ENCODE assay signal across 22 cellular contexts in genomic region chr14:32206552-32206951, GRCh38. TPM values are rescaled to one million over a fixed set of nuclear protein-coding genes. Genes with fewer than 3 reads are reported as not detected.
DNase-seq lines count a peak whose midpoint lies in the region; ATAC-seq, FAIRE-seq and TF ChIP-seq lines count a peak whose summit lies in the region.
"Had no signal": no experiment of that assay in that cellular context is flagged by ENCODE, and none has a peak within 500 bp of the region (broad histone marks: within the 10 kb centered on the region; RNA-seq: fewer than 3 reads in every experiment).

No MANE protein-coding gene starts in this region.

- H3K4me1 Mint-ChIP-seq in GM23338, result peaks cover 14% of the 10 kb centered on the region
- H3K4me1 Mint-ChIP-seq in neural crest cell, result peaks cover 23% of the 10 kb centered on the region

- H3K9me3 ChIP-seq in Loucy (ENCODE audit: insufficient read depth, low read depth, low read length) (no peaks in the 10 kb centered on the region), GM12878 (replicated peaks; ENCODE audit: control insufficient read depth, insufficient read depth, low read length) (no peaks in the 10 kb centered on the region)
- H3K9me3 ChIP-seq: Caco-2, HAP-1 had no signal

- no peak for FAIRE-seq in GM12878 (lab: Jason Lieb, UNC)
- FAIRE-seq: HTR-8/SVneo had no signal

- CTCF ChIA-PET in GM12878 (lab: Yijun Ruan, JAX), result interaction anchor here (0.8 to 2.9 kb wide), 7 partner anchors 9 to 280 kb away, joined by 3 to 10 read pairs (median 3); no protein-coding TSS in a partner anchor
- CTCF ChIA-PET in GM10248 (lab: Yijun Ruan, JAX), result interaction anchor here (0.8 to 2.6 kb wide), 4 partner anchors 10 to 53 kb away, joined by 3 to 7 read pairs (median 3); no protein-coding TSS in a partner anchor

- H2AFZ ChIP-seq in GM23338 (peak overlapping the region; percentile 28; the same call in 1 of the 2 replicates), Loucy (ENCODE audit: low read length) (no peak overlapping the region), GM12878 (ENCODE audit: control insufficient read depth, low read depth, low read length) (no peak overlapping the region)

- H3K79me2 ChIP-seq in GM23338 (replicated peaks; ENCODE audit: insufficient read depth) (no peaks in the 10 kb centered on the region), Loucy (ENCODE audit: insufficient read depth, low read length) (no peaks in the 10 kb centered on the region), GM12878 (ENCODE audit: control insufficient read depth, insufficient read depth, low read length) (no peaks in the 10 kb centered on the region)

- no peak for TF ChIP-seq POLR2A in GM12878 (IDR thresholded peaks at IDR 0.05; ENCODE audit: low read depth, low read length)
- no peak for TF ChIP-seq POLR2A in lower leg skin (IDR thresholded peaks at IDR 0.05)

- 7% methylated on average over 2 of the region's 2 CpGs for WGBS in GM12878 (ENCODE audit: insufficient coverage, insufficient replicate concordance, low lambda C conversion rate, missing lambda C conversion rate)
- 72 to 76% methylated on average over 2 of the region's 2 CpGs for WGBS in lower leg skin, 2 donors

- ATAC-seq in GM23338 (no peak), GM12878 (peak; percentile 1; the same call in 1 of the 3 replicates), omental fat pad (ENCODE audit: low FRiP score) (no peak)

- no peak overlapping the region for H3K4me3 ChIP-seq in GM23338
- no peak overlapping the region for H3K4me3 ChIP-seq in Loucy (ENCODE audit: low read length, poor library complexity, severe bottlenecking)
- no peak overlapping the region for H3K4me3 ChIP-seq in GM12878
- no peak overlapping the region for H3K4me3 ChIP-seq in lower leg skin (ENCODE audit: low read depth, poor library complexity, severe bottlenecking)
- H3K4me3 ChIP-seq: HAP-1 had no signal

- in situ Hi-C loops in GM12878 (cut with MboI), result no loop called here

- TF ChIP-seq RAD21 in GM12878 (IDR thresholded peaks at IDR 0.05; ENCODE audit: insufficient read depth, low read depth, low read length), result no peak

- intact Hi-C loops in GM12878 (cut with micrococcal nuclease; ENCODE audit: unreplicated experiment) (loop anchor here (2.0 kb wide), 1 partner anchor 46 kb away; no protein-coding TSS in a partner anchor), lower leg skin (cut with DNase I; ENCODE audit: low total_unique reads) (no loop called here)

- no peaks in the 10 kb centered on the region for H3F3A ChIP-seq in GM23338 (replicated peaks; ENCODE audit: low read depth)
- no peaks in the 10 kb centered on the region for H3F3A ChIP-seq in Loucy (ENCODE audit: low read depth)

- H3K36me3 ChIP-seq in GM23338 (ENCODE audit: insufficient read depth), result no peaks in the 10 kb centered on the region
- no peaks in the 10 kb centered on the region for H3K36me3 ChIP-seq in Loucy (ENCODE audit: insufficient read depth, low read length)
- no peaks in the 10 kb centered on the region for H3K36me3 ChIP-seq in GM12878 (ENCODE audit: control insufficient read depth in 2 of 2, insufficient read depth in 2 of 2, low read length in 1 of 2)
- H3K36me3 ChIP-seq: HAP-1 had no signal

- TF ChIP-seq EP300 in GM12878 (IDR thresholded peaks at IDR 0.05; ENCODE audit: borderline replicate concordance in 1 of 2, control insufficient read depth in 1 of 2, low read depth in 2 of 2, low read length in 2 of 2), result no peak

- TF ChIP-seq CTCF in GM23338 (conservative IDR thresholded peaks at IDR 0.05; ENCODE audit: low read depth in 2 of 2), result no peak
- TF ChIP-seq CTCF in Loucy (conservative IDR thresholded peaks at IDR 0.05; ENCODE audit: low read length), result no peak
- no peak for TF ChIP-seq CTCF in GM12878 (IDR thresholded peaks at IDR 0.05 in 2 of 3, conservative IDR thresholded peaks at IDR 0.05 in 1 of 3; ENCODE audit: control insufficient read depth in 2 of 3, extremely low read depth in 1 of 3, insufficient read depth in 1 of 3, low read depth in 3 of 3, low read length in 3 of 3)
- no peak for TF ChIP-seq CTCF in neural crest cell (conservative IDR thresholded peaks at IDR 0.05)
- no peak for TF ChIP-seq CTCF in GM10248 (IDR thresholded peaks at IDR 0.05; ENCODE audit: control extremely low read depth, extremely low read depth, low read depth, missing control alignments)
- TF ChIP-seq CTCF in lower leg skin (IDR thresholded peaks at IDR 0.05), result no peak
- TF ChIP-seq CTCF in omental fat pad (IDR thresholded peaks at IDR 0.05), result no peak

- POLR2A ChIA-PET in GM12878 (lab: Charles Lee) (no interaction called here), GM10248 (lab: Yijun Ruan, JAX) (no interaction called here)

- no peaks in the 10 kb centered on the region for H3K9me2 ChIP-seq in GM23338 (ENCODE audit: insufficient read depth)
- H3K9me2 ChIP-seq in Loucy (replicated peaks; ENCODE audit: low read depth, low read length), result no peaks in the 10 kb centered on the region

- peaks cover 7% of the 10 kb centered on the region; the same call in 1 of the 2 replicates for H3K27me3 ChIP-seq in GM23338 (ENCODE audit: insufficient read depth)
- H3K27me3 ChIP-seq in Loucy (ENCODE audit: insufficient read depth, low read length, poor library complexity, severe bottlenecking), result no peaks in the 10 kb centered on the region
- H3K27me3 ChIP-seq in GM12878 (replicated peaks in 1 of 2; ENCODE audit: control insufficient read depth in 2 of 2, insufficient read depth in 2 of 2, low read length in 1 of 2), result no peaks in the 10 kb centered on the region

- BruUV-seq in GM12878 (replicated peaks; lab: Mats Ljungman, UMichigan), result no TSS peak

- peaks cover 9% of the 10 kb centered on the region for H3K27me3 Mint-ChIP-seq in GM23338 (ENCODE audit: insufficient read depth, low read depth, poor library complexity)
- H3K27me3 Mint-ChIP-seq in neural crest cell (ENCODE audit: low read depth), result peaks cover 23% of the 10 kb centered on the region

- no peak overlapping the region for H3K27ac ChIP-seq in GM23338 (ENCODE audit: low read depth)
- no peak overlapping the region for H3K27ac ChIP-seq in GM12878 (ENCODE audit: control insufficient read depth, insufficient read depth)
- H3K27ac ChIP-seq: HL-60 had no signal

- H3K4me2 ChIP-seq in GM23338 (no peak overlapping the region), Loucy (ENCODE audit: low read depth, low read length, poor library complexity, severe bottlenecking) (peak overlapping the region; percentile 35), GM12878 (ENCODE audit: control insufficient read depth, insufficient read depth) (no peak overlapping the region; the same call in 1 of the 2 replicates)

- SMC1A ChIA-PET in GM12878 (lab: Charles Lee; ENCODE audit: uncharacterized antibody, unreplicated experiment), result interaction anchor here (0.8 to 4.3 kb wide), 10 partner anchors 9 to 134 kb away, joined by 3 to 22 read pairs (median 3); no protein-coding TSS in a partner anchor

- H3K4me1 ChIP-seq in GM23338 (ENCODE audit: insufficient read depth) (no peaks in the 10 kb centered on the region), Loucy (ENCODE audit: insufficient read depth, low read length, poor library complexity, severe bottlenecking) (peaks cover 13% of the 10 kb centered on the region), GM12878 (ENCODE audit: control insufficient read depth, insufficient read depth, low read length) (peaks cover 25% of the 10 kb centered on the region)

- H3K4me3 Mint-ChIP-seq in GM23338 (no peak overlapping the region), neural crest cell (peak overlapping the region; percentile 65)

- no peak for DNase-seq in GM23338 (ENCODE audit: low spot score)
- DNase-seq in GM12878 (ENCODE audit: low read depth, low spot score), result no peak
- no peak for DNase-seq in neural crest cell (ENCODE audit: low read depth, low spot score)
- DNase-seq in GM10248 (ENCODE audit: extremely low spot score), result no peak
- DNase-seq in NOMO-1 treated with DMSO at 0.1 percent for 48 hours (lab: John Stamatoyannopoulos, UW; ENCODE audit: unreplicated experiment), result no peak
- DNase-seq in lower leg skin (ENCODE audit: low spot score in 2 of 2), result no peak
- DNase-seq in omental fat pad (ENCODE audit: low spot score), result no peak
- DNase-seq: ACHN, AML-193, DMS153, KG1, NCI-H1092, NCI-H2081 treated with DMSO at 0.1 percent for 48 hours, NCI-H510A, SIG-M5 had no signal

- peak overlapping the region; percentile 5; the same call in 1 of the 2 replicates for H3K27ac Mint-ChIP-seq in GM23338
- H3K27ac Mint-ChIP-seq in neural crest cell (ENCODE audit: unreplicated experiment), result no peak overlapping the region

- H4K20me1 ChIP-seq in GM23338 (replicated peaks; ENCODE audit: insufficient read depth), result no peaks in the 10 kb centered on the region
- no peaks in the 10 kb centered on the region for H4K20me1 ChIP-seq in Loucy (ENCODE audit: insufficient read depth, low read length, poor library complexity, severe bottlenecking)
- H4K20me1 ChIP-seq in GM12878 (ENCODE audit: control insufficient read depth, insufficient read depth), result no peaks in the 10 kb centered on the region

- H3K36me3 Mint-ChIP-seq in GM23338 (ENCODE audit: low read depth) (no peaks in the 10 kb centered on the region), neural crest cell (ENCODE audit: low read depth) (no peaks in the 10 kb centered on the region)

- H3K9ac ChIP-seq in Loucy (ENCODE audit: low read depth, low read length, poor library complexity, severe bottlenecking), result no peak overlapping the region
- H3K9ac ChIP-seq in GM12878 (ENCODE audit: control insufficient read depth, insufficient read depth, low read length), result no peak overlapping the region

- RAD21 ChIA-PET in GM12878 (lab: Charles Lee; ENCODE audit: unreplicated experiment), result interaction anchor here (0.7 to 1.0 kb wide), 3 partner anchors 13 to 48 kb away, joined by 3 to 5 read pairs (median 4); no protein-coding TSS in a partner anchor

- H3K9me3 Mint-ChIP-seq in GM23338 (no peaks in the 10 kb centered on the region), neural crest cell (no peaks in the 10 kb centered on the region)

RNA-seq across cellular contexts. Expression of gene RNU6-8, which starts 3.5 kb away (rescaled TPM):
- not detected in 2 replicates for total RNA-seq in GM23338 (2014; rRNA removed; shearing (Covaris generic))
- polyA plus RNA-seq in GM23338 (2016; fragmentation: Nextera tagmentation; extraction: Ambion mirVana) (39.1 TPM in 1 of 2 replicates, not detected in the other), GM12878 (2011; rRNA removed) (not detected in 2 replicates), GM12878 (2014; fragmentation: Illumina TruSeq; extraction: Trizol) (not detected in 2 replicates), GM12878 (2014; fragmentation: Nextera tagmentation; extraction: Ambion mirVana) (not detected), GM12878 (2014; rRNA removed) (not detected in 2 replicates), GM12878 (2016; fragmentation: Nextera tagmentation; extraction: Ambion mirVana) (not detected)
- total RNA-seq in GM12878 (2013; cell fraction: nucleolus; rRNA removed), result not detected in 2 replicates
- total RNA-seq in GM12878 (2014; rRNA removed) (not detected in 2 replicates), GM12878 (2014; rRNA removed; fragmentation: Illumina TruSeq; extraction: Trizol) (not detected in 2 replicates), GM12878 (2021) (not detected in 2 replicates), neural crest cell (not detected in 2 replicates), lower leg skin (not detected), omental fat pad (not detected)
- polyA plus RNA-seq in GM12878 (2011; ENCODE audit: low read depth), result not detected
- polyA plus RNA-seq in GM12878 (2011; cell fraction: cytosol; rRNA removed), result not detected in 2 replicates
- not detected in 2 replicates for polyA plus RNA-seq in GM12878 (2011; cell fraction: nucleus; rRNA removed)
- not detected in 2 replicates for polyA plus RNA-seq in GM12878 (2012)
- polyA minus RNA-seq in GM12878 (2011; rRNA and poly(A)+ RNA removed), result not detected in 2 replicates
- polyA minus RNA-seq in GM12878 (2011; cell fraction: cytosol; rRNA and poly(A)+ RNA removed), result not detected in 2 replicates
- polyA minus RNA-seq in GM12878 (2011; cell fraction: nucleus; rRNA and poly(A)+ RNA removed), result under 0.01 TPM in 1 of 2 replicates, not detected in the other
- total RNA-seq: Caco-2, M059J, RPMI7951 had no signal

RNA-seq across cellular contexts. Expression of gene RNU6-7, which starts 4.7 kb away (rescaled TPM):
- total RNA-seq in GM23338 (2014; rRNA removed; shearing (Covaris generic)), result not detected in 2 replicates
- polyA plus RNA-seq in GM23338 (2016; fragmentation: Nextera tagmentation; extraction: Ambion mirVana) (39.1 TPM in 1 of 2 replicates, not detected in the other), GM12878 (2011; rRNA removed) (not detected in 2 replicates), GM12878 (2014; fragmentation: Illumina TruSeq; extraction: Trizol) (not detected in 2 replicates), GM12878 (2014; fragmentation: Nextera tagmentation; extraction: Ambion mirVana) (not detected), GM12878 (2014; rRNA removed) (not detected in 2 replicates), GM12878 (2016; fragmentation: Nextera tagmentation; extraction: Ambion mirVana) (not detected)
- not detected in 2 replicates for total RNA-seq in GM12878 (2013; cell fraction: nucleolus; rRNA removed)
- total RNA-seq in GM12878 (2014; rRNA removed) (not detected in 2 replicates), GM12878 (2014; rRNA removed; fragmentation: Illumina TruSeq; extraction: Trizol) (not detected in 2 replicates), GM12878 (2021) (not detected in 2 replicates), neural crest cell (not detected in 2 replicates), lower leg skin (not detected), omental fat pad (not detected)
- polyA plus RNA-seq in GM12878 (2011; ENCODE audit: low read depth), result not detected
- polyA plus RNA-seq in GM12878 (2011; cell fraction: cytosol; rRNA removed), result not detected in 2 replicates
- not detected in 2 replicates for polyA plus RNA-seq in GM12878 (2011; cell fraction: nucleus; rRNA removed)
- polyA plus RNA-seq in GM12878 (2012), result not detected in 2 replicates
- polyA minus RNA-seq in GM12878 (2011; rRNA and poly(A)+ RNA removed), result not detected in 2 replicates
- polyA minus RNA-seq in GM12878 (2011; cell fraction: cytosol; rRNA and poly(A)+ RNA removed), result not detected in 2 replicates
- under 0.01 TPM in 1 of 2 replicates, not detected in the other for polyA minus RNA-seq in GM12878 (2011; cell fraction: nucleus; rRNA and poly(A)+ RNA removed)
- total RNA-seq: Caco-2, M059J, RPMI7951 had no signal
